Comparison of ENCODE assay signal across 23 cellular contexts in genomic region chr12:55060970-55061543, GRCh38. TPM values are rescaled to one million over a fixed set of nuclear protein-coding genes. Genes with fewer than 3 reads are reported as not detected.
DNase-seq lines count a peak whose midpoint lies in the region; ATAC-seq and TF ChIP-seq lines count a peak whose summit lies in the region.
"Had no signal": no experiment of that assay in that cellular context is flagged by ENCODE, and none has a peak within 500 bp of the region (broad histone marks: within the 10 kb centered on the region; RNA-seq: fewer than 3 reads in every experiment).

No MANE protein-coding gene starts in this region.

- H3K4me1 Mint-ChIP-seq in brain, result peaks cover 49% of the 10 kb centered on the region
- H3K4me1 Mint-ChIP-seq: CD8-positive, alpha-beta memory T cell; central memory CD8-positive, alpha-beta T cell had no signal

- peaks cover 9% of the 10 kb centered on the region for H3K27me3 Mint-ChIP-seq in brain
- H3K27me3 Mint-ChIP-seq: activated CD4-positive, alpha-beta memory T cell treated with anti-CD3 and anti-CD28 coated beads for 36 hours had no signal

- TF ChIP-seq CTCF in brain (conservative IDR thresholded peaks at IDR 0.05), result no peak

- H3K36me3 Mint-ChIP-seq in brain, result no peaks in the 10 kb centered on the region
- H3K36me3 Mint-ChIP-seq: activated CD4-positive, alpha-beta memory T cell treated with anti-CD3 and anti-CD28 coated beads for 36 hours; activated naive CD8-positive, alpha-beta T cell treated with anti-CD3 and anti-CD28 coated beads, Interleukin-2, amount 10 ng/mL, durations not matched to agents 7 days and 5 days; CD8-positive, alpha-beta memory T cell; stimulated activated effector memory CD8-positive, alpha-beta T cell treated with anti-CD3 and anti-CD28 coated beads, Interleukin-12 subunit alpha, Interleukin-12 subunit beta, amount 100 ng/mL, for 72 hours had no signal

- peak overlapping the region in 3 of 5 experiments; percentile 58 to 86 (median 62) for H3K27ac Mint-ChIP-seq in brain
- H3K27ac Mint-ChIP-seq: activated CD4-positive, alpha-beta memory T cell treated with anti-CD3 and anti-CD28 coated beads for 36 hours; activated naive CD8-positive, alpha-beta T cell treated with anti-CD3 and anti-CD28 coated beads, Interleukin-2, amount 10 ng/mL, durations not matched to agents 7 days and 5 days; CD8-positive, alpha-beta memory T cell; stimulated activated effector memory CD8-positive, alpha-beta T cell treated with anti-CD3 and anti-CD28 coated beads, Interleukin-12 subunit alpha, Interleukin-12 subunit beta, amount 100 ng/mL, for 72 hours had no signal

- DNase-seq in DMS 273 (lab: John Stamatoyannopoulos, UW; ENCODE audit: unreplicated experiment), result peak; percentile 59
- DNase-seq in NCI-H446 treated with DMSO at 0.1 percent for 48 hours (lab: John Stamatoyannopoulos, UW), result peak; percentile 75
- no peak for DNase-seq in globus pallidus (ENCODE audit: low spot score)
- no peak for DNase-seq in NCI-H2227 (lab: John Stamatoyannopoulos, UW; ENCODE audit: unreplicated experiment)
- no peak for DNase-seq in HPDE6-E6E7 (ENCODE audit: extremely low spot score)
- DNase-seq: activated effector memory CD4-positive, alpha-beta T cell treated with Interleukin-2 at 50 U/mL for 16 hours; activated naive CD8-positive, alpha-beta T cell treated with anti-CD3 and anti-CD28 coated beads, Interleukin-2, amount 10 ng/mL, durations not matched to agents 7 days and 5 days; CD8-positive, alpha-beta memory T cell; dermis blood vessel endothelial cell; left ventricle myocardium inferior; NCI-H1417 treated with DMSO at 0.1 percent for 48 hours; NCI-H524 treated with DMSO at 0.1 percent for 48 hours; right lobe of liver; substantia nigra; upper lobe of left lung had no signal

- H3K4me3 Mint-ChIP-seq in brain, result peak overlapping the region in 1 of 5 experiments; percentile 49
- H3K4me3 Mint-ChIP-seq: activated CD4-positive, alpha-beta memory T cell treated with anti-CD3 and anti-CD28 coated beads for 36 hours; activated naive CD8-positive, alpha-beta T cell treated with anti-CD3 and anti-CD28 coated beads, Interleukin-2, amount 10 ng/mL, durations not matched to agents 7 days and 5 days; CD8-positive, alpha-beta memory T cell; central memory CD8-positive, alpha-beta T cell; stimulated activated effector memory CD8-positive, alpha-beta T cell treated with anti-CD3 and anti-CD28 coated beads, Interleukin-12 subunit alpha, Interleukin-12 subunit beta, amount 100 ng/mL, for 72 hours had no signal

- no peaks in the 10 kb centered on the region for H3K9me3 Mint-ChIP-seq in brain
- H3K9me3 Mint-ChIP-seq: activated CD4-positive, alpha-beta memory T cell treated with anti-CD3 and anti-CD28 coated beads for 36 hours; activated naive CD8-positive, alpha-beta T cell treated with anti-CD3 and anti-CD28 coated beads, Interleukin-2, amount 10 ng/mL, durations not matched to agents 7 days and 5 days; CD8-positive, alpha-beta memory T cell; central memory CD8-positive, alpha-beta T cell; stimulated activated effector memory CD8-positive, alpha-beta T cell treated with anti-CD3 and anti-CD28 coated beads, Interleukin-12 subunit alpha, Interleukin-12 subunit beta, amount 100 ng/mL, for 72 hours had no signal

- ATAC-seq in HG02938 (IDR thresholded peaks at IDR 0.05; ENCODE audit: unreplicated experiment), result peak; percentile 3
- ATAC-seq in HG02610 (IDR thresholded peaks at IDR 0.05; ENCODE audit: unreplicated experiment), result no peak
- ATAC-seq: gastroesophageal sphincter had no signal

RNA-seq across cellular contexts. Expression of gene NEUROD4, which starts 41.3 kb away (rescaled TPM):
- not detected for polyA plus RNA-seq in brain (ENCODE audit: insufficient read depth, low read depth, low replicate concordance)
- polyA plus RNA-seq: A549; CD8-positive, alpha-beta memory T cell had no signal

Comparison
In these comparisons a context has a peak if more than half of its experiments do, and no peak if none do; other contexts are left out.
1. DNase-seq: peak in DMS 273 (single experiment) and NCI-H446 treated with DMSO at 0.1 percent for 48 hours (single experiment); none in globus pallidus (single experiment), NCI-H2227 (single experiment) and HPDE6-E6E7 (single experiment).